Comparison of ENCODE assay signal across 13 cellular contexts in genomic region chr2:23850564-23851256, GRCh38.
DNase-seq lines count a peak whose midpoint lies in the region; ATAC-seq and TF ChIP-seq lines count a peak whose summit lies in the region.
"Had no signal": no experiment of that assay in that cellular context is flagged by ENCODE, and none has a peak within 500 bp of the region (broad histone marks: within the 10 kb centered on the region; RNA-seq: fewer than 3 reads in every experiment).

No MANE protein-coding gene starts in this region.

- H3K27me3 Mint-ChIP-seq in mesothelial cell of epicardium (ENCODE audit: low read depth): no peaks in the 10 kb centered on the region
- H3K27me3 Mint-ChIP-seq: activated CD4-positive, alpha-beta T cell treated with anti-CD3 and anti-CD28 coated beads for 36 hours had no signal

- CTCF ChIA-PET in PC-3 (lab: Charles Lee): no interaction called here

- no peaks in the 10 kb centered on the region for H3K9me3 Mint-ChIP-seq in mesothelial cell of epicardium
- H3K9me3 Mint-ChIP-seq: activated naive CD4-positive, alpha-beta T cell treated with anti-CD3 and anti-CD28 coated beads, Interleukin-2, amount 50 U/mL, for 72 hours had no signal

- H3K4me3 Mint-ChIP-seq in mesothelial cell of epicardium: no peak overlapping the region
- H3K4me3 Mint-ChIP-seq: activated CD4-positive, alpha-beta T cell treated with anti-CD3 and anti-CD28 coated beads for 36 hours had no signal

- H3K4me1 ChIP-seq in PC-3 (ENCODE audit: insufficient read depth, low read length): no peaks in the 10 kb centered on the region
- H3K4me1 ChIP-seq in heart left ventricle: no peaks in the 10 kb centered on the region

- H3K4me3 ChIP-seq in PC-3 (ENCODE audit: low read length) (no peak overlapping the region), heart left ventricle (no peak overlapping the region)

- H3K79me2 ChIP-seq in PC-3 (ENCODE audit: low read length): no peaks in the 10 kb centered on the region

- POLR2A ChIA-PET in PC-3 (lab: Charles Lee; ENCODE audit: unreplicated experiment): no interaction called here

- intact Hi-C loops in PC-3 (cut with micrococcal nuclease): no loop called here
- intact Hi-C loops in heart left ventricle (cut with DNase I): no loop called here

- H3K27me3 ChIP-seq in PC-3 (ENCODE audit: low read length) (no peaks in the 10 kb centered on the region), heart left ventricle (no peaks in the 10 kb centered on the region)

- WGBS in heart left ventricle, 4 donors: 75 to 80% (median 78%) methylated on average over 4 of the region's 4 CpGs

- TF ChIP-seq POLR2A in heart left ventricle (IDR thresholded peaks at IDR 0.05): no peak

- ATAC-seq in GM18858 (IDR thresholded peaks at IDR 0.05; ENCODE audit: unreplicated experiment) (peak; percentile 82), GM21529 (IDR thresholded peaks at IDR 0.05; ENCODE audit: unreplicated experiment) (peak; percentile 95), HG03354 (IDR thresholded peaks at IDR 0.05; ENCODE audit: poor library complexity, severe bottlenecking, unreplicated experiment) (peak; percentile 83), PC-3 (no peak), heart left ventricle (no peak)
- ATAC-seq: activated CD4-positive, alpha-beta T cell treated with anti-CD3 and anti-CD28 coated beads for 36 hours; activated naive CD4-positive, alpha-beta T cell treated with anti-CD3 and anti-CD28 coated beads, Interleukin-2, amount 50 U/mL, for 72 hours had no signal

- H3K27ac Mint-ChIP-seq in mesothelial cell of epicardium: peak overlapping the region; percentile 57
- H3K27ac Mint-ChIP-seq: activated CD4-positive, alpha-beta T cell treated with anti-CD3 and anti-CD28 coated beads for 36 hours; activated naive CD4-positive, alpha-beta T cell treated with anti-CD3 and anti-CD28 coated beads, Interleukin-2, amount 50 U/mL, for 72 hours had no signal

- H2AFZ ChIP-seq in PC-3 (ENCODE audit: low read length): no peak overlapping the region

- no peak for TF ChIP-seq CTCF in mesothelial cell of epicardium (IDR thresholded peaks at IDR 0.05; ENCODE audit: unreplicated experiment)
- TF ChIP-seq CTCF in PC-3 (conservative IDR thresholded peaks at IDR 0.05; ENCODE audit: low read depth, low read length): no peak
- TF ChIP-seq CTCF in heart left ventricle (IDR thresholded peaks at IDR 0.05): no peak

- no peak overlapping the region for H3K4me2 ChIP-seq in PC-3 (ENCODE audit: low read length)

- no peaks in the 10 kb centered on the region for H3K36me3 ChIP-seq in PC-3 (ENCODE audit: low read depth, low read length)
- H3K36me3 ChIP-seq in heart left ventricle: peaks cover 0 to 28% (median 11%) of the 10 kb centered on the region in 9 donors

- H3K4me1 Mint-ChIP-seq in mesothelial cell of epicardium: no peaks in the 10 kb centered on the region

- H4K20me1 ChIP-seq in PC-3 (ENCODE audit: low read length): no peaks in the 10 kb centered on the region

- H3K9me3 ChIP-seq in PC-3 (ENCODE audit: low read length): no peaks in the 10 kb centered on the region
- H3K9me3 ChIP-seq in heart left ventricle: no peaks in the 10 kb centered on the region

- no peaks in the 10 kb centered on the region for H3K9me2 ChIP-seq in PC-3 (replicated peaks; ENCODE audit: low read length)

- no TSS peak for BruUV-seq in PC-3 (replicated peaks; lab: Mats Ljungman, UMichigan)

- H3K9ac ChIP-seq in PC-3 (ENCODE audit: low read length): no peak overlapping the region

- DNase-seq in mesothelial cell of epicardium (ENCODE audit: low spot score in 2 of 2, unreplicated experiment in 2 of 2) (no peak), PC-3 (no peak), heart left ventricle (no peak), DMS79 treated with DMSO at 0.1 percent for 48 hours (lab: John Stamatoyannopoulos, UW) (no peak), NCI-H146 treated with DMSO at 0.1 percent for 48 hours (lab: John Stamatoyannopoulos, UW; ENCODE audit: unreplicated experiment) (no peak)
- DNase-seq: activated CD4-positive, alpha-beta T cell treated with anti-CD3 and anti-CD28 coated beads for 36 hours; glutamatergic neuron; mammary epithelial cell had no signal

- no peaks in the 10 kb centered on the region for H3F3A ChIP-seq in PC-3 (ENCODE audit: low read length, unreplicated experiment)

- H3K27ac ChIP-seq in PC-3 (ENCODE audit: low read length) (no peak overlapping the region), heart left ventricle (no peak overlapping the region)
- H3K27ac ChIP-seq: RWPE1 had no signal

- peaks cover 17% of the 10 kb centered on the region for H3K36me3 Mint-ChIP-seq in mesothelial cell of epicardium

Comparison
In these comparisons a context has a peak if more than half of its experiments do, and no peak if none do; other contexts are left out.
1. ATAC-seq: peak in GM18858 (single experiment), GM21529 (single experiment) and HG03354 (single experiment); none in PC-3 (single experiment) and heart left ventricle (0 of 4).